1 cellular context compared by ENCODE assay signal in genomic region chr6:144714031-144714732, GRCh38.
TF ChIP-seq lines count a peak whose summit lies in the region.

No MANE protein-coding gene starts in this region.

TF ChIP-seq in GM23338, 12 proteins besides CTCF, POLR2A, EP300 and RAD21 (continued from another document):
- no peak for TF ChIP-seq ZNF462 (CRISPR knock-in tag; IDR thresholded peaks at IDR 0.05)
- no peak for TF ChIP-seq EZH2phosphoT487 (IDR thresholded peaks at IDR 0.05; ENCODE audit: unreplicated experiment)
- no peak for TF ChIP-seq ZNF114 (CRISPR knock-in tag; IDR thresholded peaks at IDR 0.05)
- TF ChIP-seq STAT1 (IDR thresholded peaks at IDR 0.05; ENCODE audit: unreplicated experiment) = no peak
- no peak for TF ChIP-seq EZH2 (IDR thresholded peaks at IDR 0.05; ENCODE audit: low read depth, unreplicated experiment)
- TF ChIP-seq CREB1 (CRISPR knock-in tag; IDR thresholded peaks at IDR 0.05; ENCODE audit: low read depth) = no peak
- no peak for TF ChIP-seq NANOG (IDR thresholded peaks at IDR 0.05; ENCODE audit: borderline replicate concordance)
TF ChIP-seq in GM23338: peak in this region for 0.
